12 cellular contexts compared by ENCODE assay signal in the genomic region with DNA sequence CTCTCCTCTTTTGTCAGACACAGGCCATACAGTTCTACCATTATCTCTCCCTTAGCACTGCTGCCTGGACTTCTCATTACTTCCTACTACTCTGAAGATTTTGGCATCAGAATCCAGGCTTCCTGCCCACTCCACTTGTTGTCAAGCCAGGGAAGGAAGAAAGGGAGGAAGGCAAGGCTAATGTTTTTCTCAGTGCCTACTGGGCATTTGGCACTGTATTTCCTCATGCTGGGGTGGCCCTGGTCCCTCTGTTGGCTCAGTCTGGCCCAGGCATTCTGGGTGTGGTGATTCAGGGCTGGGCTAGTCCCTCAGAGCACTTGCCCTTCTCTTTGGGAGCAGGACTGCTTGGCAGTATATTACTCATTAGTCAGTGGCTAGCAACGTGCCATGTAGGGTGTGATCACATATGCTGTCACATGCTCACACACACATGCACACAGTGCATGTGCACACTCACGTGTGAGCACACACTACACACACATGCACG. TPM values are rescaled to one million over a fixed set of nuclear protein-coding genes. Genes with fewer than 3 reads are reported as not detected.
A peak's percentile ranks its signal among the peaks of the same experiment; 100 is the strongest.
DNase-seq lines count a peak whose midpoint lies in the region; ATAC-seq and TF ChIP-seq lines count a peak whose summit lies in the region.
"Had no signal": no experiment of that assay in that cellular context is flagged by ENCODE, and none has a peak within 500 bp of the region (broad histone marks: within the 10 kb centered on the region; RNA-seq: fewer than 3 reads in every experiment).

No MANE protein-coding gene starts in this region.

- CTCF ChIA-PET in PC-9 (lab: Charles Lee), result interaction anchor here (0.9 kb wide), 1 partner anchor 68 kb away, joined by 6 read pairs; no protein-coding TSS in a partner anchor

- H3K9me3 ChIP-seq in PC-9 (ENCODE audit: insufficient read depth, low read depth), result no peaks in the 10 kb centered on the region
- H3K9me3 ChIP-seq: BLaER1, ovary had no signal

- TF ChIP-seq CTCF in PC-9 (conservative IDR thresholded peaks at IDR 0.05) (no peak), fibroblast of mammary gland (conservative IDR thresholded peaks at IDR 0.05; ENCODE audit: control insufficient read depth, insufficient read depth, low read depth, low read length) (no peak)

- no peaks in the 10 kb centered on the region for H3K27me3 ChIP-seq in PC-9 (ENCODE audit: insufficient read depth, low read depth)
- H3K27me3 ChIP-seq: BLaER1, ovary had no signal

- H3K4me3 ChIP-seq in PC-9 (no peak overlapping the region), fibroblast of mammary gland (ENCODE audit: control insufficient read depth, low read depth, low read length) (no peak overlapping the region)
- H3K4me3 ChIP-seq: BLaER1, ovary had no signal

- POLR2A ChIA-PET in PC-9 (lab: Charles Lee; ENCODE audit: unreplicated experiment), result no interaction called here

- BruUV-seq in PC-9 (replicated peaks; lab: Mats Ljungman, UMichigan), result no TSS peak

- H3K9me2 ChIP-seq in PC-9 (ENCODE audit: insufficient read depth), result no peaks in the 10 kb centered on the region

- no peak for ATAC-seq in GM18867 (IDR thresholded peaks at IDR 0.05; ENCODE audit: unreplicated experiment)

- no peaks in the 10 kb centered on the region for H4K20me1 ChIP-seq in PC-9 (ENCODE audit: insufficient read depth)
- H4K20me1 ChIP-seq: BLaER1 had no signal

- H3K79me2 ChIP-seq in PC-9 (ENCODE audit: low read depth), result no peaks in the 10 kb centered on the region

- H3F3A ChIP-seq in PC-9 (ENCODE audit: insufficient read depth, low read depth), result peaks cover 22% of the 10 kb centered on the region; the same call in 1 of the 2 replicates

- no peak overlapping the region for H2AFZ ChIP-seq in PC-9

- H3K4me1 ChIP-seq in PC-9 (replicated peaks; ENCODE audit: insufficient read depth), result peaks cover 33% of the 10 kb centered on the region
- H3K4me1 ChIP-seq: BLaER1 had no signal

- DNase-seq in Ammon's horn (ENCODE audit: low spot score) (peak; percentile 71), PC-9 (peak; percentile 52 to 57), fibroblast of mammary gland (ENCODE audit: low read depth) (peak; percentile 18), pons (ENCODE audit: low spot score) (peak; percentile 54), SHP77 (lab: John Stamatoyannopoulos, UW) (no peak), GM03348 (ENCODE audit: low spot score) (no peak), NCI-H1105 (lab: John Stamatoyannopoulos, UW) (no peak)
- DNase-seq: activated CD4-positive, alpha-beta T cell treated with anti-CD3 and anti-CD28 coated beads for 4 hours; mesendoderm; ovary had no signal

- no peaks in the 10 kb centered on the region for H3K36me3 ChIP-seq in PC-9 (ENCODE audit: low read depth)
- H3K36me3 ChIP-seq: BLaER1, ovary had no signal

- no peak overlapping the region for H3K4me2 ChIP-seq in PC-9
- H3K4me2 ChIP-seq: BLaER1 had no signal

- H3K27ac ChIP-seq in PC-9, result no peak overlapping the region
- H3K27ac ChIP-seq: BLaER1, ovary had no signal

- intact Hi-C loops in PC-9 (cut with micrococcal nuclease; ENCODE audit: unreplicated experiment), result no loop called here

RNA-seq across cellular contexts. Expression of a gene that starts 52.9 kb away (rescaled TPM):
- total RNA-seq in PC-9 (2021), result 0.23 and 0.28 TPM in 2 replicates

Comparison
In these comparisons a context has a peak if more than half of its experiments do, and no peak if none do; other contexts are left out.
1. DNase-seq: peak in Ammon's horn (single experiment), PC-9 (2 of 2), fibroblast of mammary gland (single experiment) and pons (single experiment); none in SHP77 (0 of 2), GM03348 (single experiment) and NCI-H1105 (single experiment).